Comparison of ENCODE assay signal across 8 cellular contexts in the genomic region with DNA sequence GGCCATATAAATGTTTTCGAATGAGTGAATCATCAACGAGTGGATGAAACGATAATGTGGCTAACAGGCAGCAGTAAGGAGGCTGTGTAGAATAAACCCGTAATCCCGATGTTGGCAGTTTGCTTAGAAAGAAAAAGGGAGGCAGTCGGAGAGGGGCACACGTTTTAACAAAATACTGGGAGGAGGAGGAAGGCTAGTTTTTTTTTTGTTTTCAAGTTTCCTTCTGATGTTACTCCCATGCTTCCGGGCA. TPM values are rescaled to one million over a fixed set of nuclear protein-coding genes. Genes with fewer than 3 reads are reported as not detected.
A peak's percentile ranks its signal among the peaks of the same experiment; 100 is the strongest.
DNase-seq lines count a peak whose midpoint lies in the region; ATAC-seq and TF ChIP-seq lines count a peak whose summit lies in the region.

No MANE protein-coding gene starts in this region.

- ATAC-seq in GM18502 (IDR thresholded peaks at IDR 0.05; ENCODE audit: poor library complexity, unreplicated experiment) = no peak
- no peak for ATAC-seq in activated CD4-positive, CD25-positive, alpha-beta regulatory T cell treated with anti-CD3 and anti-CD28 coated beads, Interleukin-2, amount 50 U/mL, for 24 hours
- ATAC-seq in GM19328 (IDR thresholded peaks at IDR 0.05; ENCODE audit: unreplicated experiment) = no peak

- H3K36me3 ChIP-seq in SJCRH30 = peaks cover 12% of the 10 kb centered on the region

- H3K27me3 ChIP-seq in SJCRH30 = no peaks in the 10 kb centered on the region

- peak overlapping the region; percentile 94 for H3K4me3 ChIP-seq in GM08714 (ENCODE audit: low read length)
- H3K4me3 ChIP-seq in SJCRH30 = peak overlapping the region; percentile 90
- H3K4me3 ChIP-seq in fibroblast of mammary gland (ENCODE audit: control insufficient read depth, low read depth, low read length) = peak overlapping the region; percentile 83

- H3K4me1 ChIP-seq in SJCRH30 = no peaks in the 10 kb centered on the region; the same call in 1 of the 2 replicates

- H3K27ac ChIP-seq in SJCRH30 = peak overlapping the region; percentile 80

- H3K9me3 ChIP-seq in SJCRH30 (replicated peaks) = no peaks in the 10 kb centered on the region

- TF ChIP-seq CTCF in fibroblast of mammary gland (conservative IDR thresholded peaks at IDR 0.05; ENCODE audit: control insufficient read depth, insufficient read depth, low read depth, low read length) = no peak

- DNase-seq in SJCRH30 (no peak), fibroblast of mammary gland (ENCODE audit: low read depth) (peak; percentile 48), renal cortical epithelial cell (ENCODE audit: low read depth) (peak; percentile 56), GM19238 (ENCODE audit: insufficient read length, low spot score) (no peak)

RNA-seq across cellular contexts. Expression of a gene that starts 0.5 kb away (rescaled TPM):
- total RNA-seq in SJCRH30 (2014; rRNA removed; shearing (Covaris generic)) = 172 and 180 TPM in 2 replicates
- 34.4 and 38.4 TPM in 2 replicates for total RNA-seq in renal cortical epithelial cell

RNA-seq across cellular contexts. Expression of a gene that starts 33.4 kb away (rescaled TPM):
- total RNA-seq in SJCRH30 (2014; rRNA removed; shearing (Covaris generic)) = 6.0 and 6.8 TPM in 2 replicates
- 60.2 and 129 TPM in 2 replicates for total RNA-seq in renal cortical epithelial cell

Comparison
In these comparisons a context has a peak if more than half of its experiments do, and no peak if none do; other contexts are left out.
1. DNase-seq: peak in fibroblast of mammary gland (single experiment) and renal cortical epithelial cell (single experiment); none in SJCRH30 (0 of 2) and GM19238 (single experiment).
2. Peak in every context shown above with its lines, with median percentiles within 50 percentile points of each other: H3K4me3 ChIP-seq.